9 cellular contexts compared by ENCODE assay signal in the genomic region with DNA sequence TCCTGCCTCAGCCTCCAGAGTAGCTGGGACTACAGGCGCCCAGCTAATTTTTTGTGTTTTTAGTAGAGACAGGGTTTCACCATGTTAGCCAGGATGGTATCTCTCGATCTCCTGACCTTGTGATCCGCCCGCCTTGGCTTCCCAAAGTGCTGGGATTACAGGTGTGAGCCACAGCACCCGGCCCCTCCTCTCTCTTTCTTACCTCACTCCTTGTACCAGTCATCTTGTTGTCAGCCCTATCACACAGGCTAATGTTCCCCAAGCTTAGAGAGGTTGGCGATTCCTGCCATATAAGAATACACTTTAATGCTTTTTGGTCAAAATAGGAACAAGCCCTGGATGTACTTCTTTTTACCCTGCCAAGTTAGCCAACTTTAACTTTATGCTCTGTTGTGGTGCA. TPM values are rescaled to one million over a fixed set of nuclear protein-coding genes. Genes with fewer than 3 reads are reported as not detected.
DNase-seq lines count a peak whose midpoint lies in the region; ATAC-seq and TF ChIP-seq lines count a peak whose summit lies in the region.
"Not testable (repeated sequence)": the region's sequence is repeated elsewhere in the genome, so short reads cannot be mapped to it uniquely, and the experiment has no call there.
"Had no signal": no experiment of that assay in that cellular context is flagged by ENCODE, and none has a peak within 500 bp of the region (broad histone marks: within the 10 kb centered on the region; RNA-seq: fewer than 3 reads in every experiment).

No MANE protein-coding gene starts in this region.

- peaks cover 44% of the 10 kb centered on the region for H3K4me1 Mint-ChIP-seq in GM23338
- H3K4me1 Mint-ChIP-seq in MCF 10A (ENCODE audit: insufficient read depth, unreplicated experiment) = peaks cover 50% of the 10 kb centered on the region
- H3K4me1 Mint-ChIP-seq in nephron progenitor cell = peaks cover 47% of the 10 kb centered on the region
- not testable (repeated sequence) for H3K4me1 Mint-ChIP-seq in type B pancreatic cell (ENCODE audit: unreplicated experiment)

- H3K4me1 ChIP-seq in GM23338 (ENCODE audit: insufficient read depth) = peaks cover 31% of the 10 kb centered on the region
- H3K4me1 ChIP-seq in HUES48 (ENCODE audit: control insufficient read depth, insufficient read depth, low read length) = peaks cover 23% of the 10 kb centered on the region
- peaks cover 95% of the 10 kb centered on the region for H3K4me1 ChIP-seq in Panc1 (ENCODE audit: control insufficient read depth, insufficient read depth, low read length)
- peaks cover 42% of the 10 kb centered on the region for H3K4me1 ChIP-seq in foreskin keratinocyte
- peaks cover 0 to 58% (median 31%) of the 10 kb centered on the region in 4 donors for H3K4me1 ChIP-seq in sigmoid colon

- not testable (repeated sequence) for H3K4me2 ChIP-seq in GM23338

- BruUV-seq in Panc1 (replicated peaks; lab: Mats Ljungman, UMichigan); MCF 10A (replicated peaks; lab: Mats Ljungman, UMichigan): not testable (repeated sequence)

- H3K9me2 ChIP-seq in GM23338 (ENCODE audit: insufficient read depth) = not testable (repeated sequence)

- H3K27ac Mint-ChIP-seq in GM23338 = peak overlapping the region; percentile 73; the same call in 1 of the 2 replicates
- peak overlapping the region; percentile 18 for H3K27ac Mint-ChIP-seq in MCF 10A (ENCODE audit: low read depth, unreplicated experiment)
- H3K27ac Mint-ChIP-seq in nephron progenitor cell = peak overlapping the region; percentile 60
- H3K27ac Mint-ChIP-seq in type B pancreatic cell = peak overlapping the region; percentile 7

- TF ChIP-seq EP300 in sigmoid colon (IDR thresholded peaks at IDR 0.05) = not testable (repeated sequence)

- ATAC-seq in GM23338 = not testable (repeated sequence)
- 0 out of 2 replicates have a peak, but pooled peaks have one; percentile 5 for ATAC-seq in Panc1
- ATAC-seq in foreskin keratinocyte = peak; percentile 24

- H3K9me3 ChIP-seq in HUES48 (ENCODE audit: control insufficient read depth, insufficient read depth, low read length); Panc1 (ENCODE audit: control insufficient read depth, insufficient read depth, low read depth, low read length); sigmoid colon: not testable (repeated sequence)

- peaks cover 93% of the 10 kb centered on the region for H3K79me2 ChIP-seq in GM23338 (replicated peaks; ENCODE audit: insufficient read depth)

- POLR2A ChIA-PET in Panc1 (lab: Charles Lee) (interaction anchor here (0.7 kb wide), 1 partner anchor 28 kb away, joined by 4 read pairs; no protein-coding TSS in a partner anchor), MCF 10A (lab: Yijun Ruan, JAX) (interaction anchor here (0.5 to 18.3 kb wide), 6 partner anchors 8 to 1481 kb away, joined by 3 to 203 read pairs (median 4); no protein-coding TSS in a partner anchor)

- not testable (repeated sequence) for H3F3A ChIP-seq in GM23338 (replicated peaks; ENCODE audit: low read depth)

- CTCF ChIA-PET in Panc1 (lab: Charles Lee) = not testable (repeated sequence)
- CTCF ChIA-PET in MCF 10A (lab: Yijun Ruan, JAX) = interaction anchor here (0.5 to 5.2 kb wide), 8 partner anchors 9 to 1936 kb away, joined by 3 to 36 read pairs (median 3); no protein-coding TSS in a partner anchor

- H3K27ac ChIP-seq in GM23338 (ENCODE audit: low read depth) (peak overlapping the region; percentile 7; the same call in 1 of the 2 replicates), HUES48 (ENCODE audit: low read depth, low read length) (peak overlapping the region; percentile 44), Panc1 (ENCODE audit: low read length) (peak overlapping the region; percentile 98), sigmoid colon (peak overlapping the region in 3 of 4 donors; percentile 10 to 84 (median 69))
- not testable (repeated sequence) for H3K27ac ChIP-seq in foreskin keratinocyte

- not testable (repeated sequence) for H3K4me3 Mint-ChIP-seq in GM23338; MCF 10A (ENCODE audit: unreplicated experiment); nephron progenitor cell; type B pancreatic cell

- not testable (repeated sequence) for H3K9me3 Mint-ChIP-seq in GM23338; MCF 10A (ENCODE audit: unreplicated experiment); nephron progenitor cell; type B pancreatic cell

- H3K27me3 Mint-ChIP-seq in GM23338 (ENCODE audit: insufficient read depth, low read depth, poor library complexity); MCF 10A (ENCODE audit: insufficient read depth, unreplicated experiment); nephron progenitor cell (ENCODE audit: low read depth, poor library complexity); type B pancreatic cell: not testable (repeated sequence)

- not testable (repeated sequence) for H2AFZ ChIP-seq in GM23338

- in situ Hi-C loops in Panc1 (cut with HindIII; ENCODE audit: low pct_unique_long_range_greater_than_20kb, low sequenced_read_pairs) = not testable (repeated sequence)

- TF ChIP-seq CTCF in GM23338 (conservative IDR thresholded peaks at IDR 0.05; ENCODE audit: low read depth in 2 of 2); Panc1 (IDR thresholded peaks at IDR 0.05); MCF 10A (IDR thresholded peaks at IDR 0.05; ENCODE audit: unreplicated experiment); foreskin keratinocyte (conservative IDR thresholded peaks at IDR 0.05); nephron progenitor cell (IDR thresholded peaks at IDR 0.05); sigmoid colon (IDR thresholded peaks at IDR 0.05); type B pancreatic cell (conservative IDR thresholded peaks at IDR 0.05): not testable (repeated sequence)

- not testable (repeated sequence) for H3K9ac ChIP-seq in HUES48 (ENCODE audit: low read depth, low read length)

- H3K36me3 Mint-ChIP-seq in GM23338 (ENCODE audit: low read depth); type B pancreatic cell: not testable (repeated sequence)
- H3K36me3 Mint-ChIP-seq in MCF 10A (ENCODE audit: insufficient read depth, unreplicated experiment) = peaks cover 38% of the 10 kb centered on the region
- peaks cover 40% of the 10 kb centered on the region for H3K36me3 Mint-ChIP-seq in nephron progenitor cell (ENCODE audit: low read depth)

- H3K27me3 ChIP-seq in GM23338 (ENCODE audit: insufficient read depth); HUES48 (ENCODE audit: control insufficient read depth, insufficient read depth, low read length); Panc1 (ENCODE audit: control insufficient read depth, insufficient read depth, low read length); foreskin keratinocyte; sigmoid colon: not testable (repeated sequence)

- not testable (repeated sequence) for H3K4me3 ChIP-seq in GM23338; HUES48 (ENCODE audit: low read depth, low read length); Panc1 (ENCODE audit: low read depth in 2 of 2, low read length in 2 of 2); sigmoid colon

- 96% methylated on average over 6 of the region's 6 CpGs for WGBS in sigmoid colon, 2 donors

- not testable (repeated sequence) for H3K36me3 ChIP-seq in GM23338 (ENCODE audit: insufficient read depth); HUES48 (ENCODE audit: control insufficient read depth, insufficient read depth, low read length); Panc1 (ENCODE audit: control insufficient read depth, insufficient read depth, low read length); sigmoid colon

- not testable (repeated sequence) for DNase-seq in GM23338 (ENCODE audit: low spot score); Panc1 (ENCODE audit: low read depth, low spot score); MCF 10A (ENCODE audit: unreplicated experiment); foreskin keratinocyte; nephron progenitor cell; sigmoid colon; type B pancreatic cell (ENCODE audit: extremely low spot score, unreplicated experiment)

- intact Hi-C loops in Panc1 (cut with micrococcal nuclease; ENCODE audit: unreplicated experiment); MCF 10A (cut with micrococcal nuclease); sigmoid colon (cut with DNase I): not testable (repeated sequence)

- not testable (repeated sequence) for TF ChIP-seq POLR2A in sigmoid colon (IDR thresholded peaks at IDR 0.05)

- peaks cover 12% of the 10 kb centered on the region for H4K20me1 ChIP-seq in GM23338 (replicated peaks; ENCODE audit: insufficient read depth)

RNA-seq across cellular contexts. Expression of a gene that starts 57.2 kb away (rescaled TPM):
- 60.0 and 70.2 TPM in 2 replicates for total RNA-seq in GM23338 (2014; rRNA removed; shearing (Covaris generic))
- polyA plus RNA-seq in GM23338 (2016; fragmentation: Nextera tagmentation; extraction: Ambion mirVana) (18.0 and 18.7 TPM in 2 replicates), foreskin keratinocyte (5.0 and 6.2 TPM in 2 replicates), sigmoid colon (1 to 10 TPM in 1 of 3 donors, under 1 TPM in 2; 0.46 to 3.1 (median 0.60) TPM)
- total RNA-seq in Panc1 (2021; ENCODE audit: unreplicated experiment) (209 TPM), MCF 10A (2022) (240 and 243 TPM in 2 replicates), foreskin keratinocyte (47.6 and 48.2 TPM in 2 replicates), sigmoid colon (10 to 100 TPM; 20.1 to 35.5 (median 33.1) TPM), type B pancreatic cell (ENCODE audit: low replicate concordance) (29.2 and 32.3 TPM in 2 replicates)
- 50.0 TPM for polyA plus RNA-seq in Panc1 (2012; ENCODE audit: insufficient read length)
- total RNA-seq: CD8-positive, alpha-beta T cell had no signal

Comparison
In these comparisons a context has a peak if more than half of its experiments do, and no peak if none do; other contexts are left out.
1. H3K27ac Mint-ChIP-seq: peak in every context shown above with its lines; median percentile 73 in GM23338; 60 in nephron progenitor cell; 18 in MCF 10A; 7 in type B pancreatic cell.